ENCODE assay signal across 8 cellular contexts in genomic region chr3:185363662-185364203, GRCh38. TPM values are rescaled to one million over a fixed set of nuclear protein-coding genes. Genes with fewer than 3 reads are reported as not detected.
DNase-seq lines count a peak whose midpoint lies in the region; TF ChIP-seq lines count a peak whose summit lies in the region.

No MANE protein-coding gene starts in this region.

- H3K27me3 ChIP-seq in GM23248 (replicated peaks; ENCODE audit: insufficient read depth), result no peaks in the 10 kb centered on the region
- H3K27me3 ChIP-seq in OCI-LY1 (ENCODE audit: insufficient read depth, low read length), result 0 out of 2 replicates have a peak, but pooled peaks cover 6% of the 10 kb centered on the region
- H3K27me3 ChIP-seq in neural progenitor cell, result peaks cover 42% of the 10 kb centered on the region

- H3K9ac ChIP-seq in GM23248 (peak overlapping the region; percentile 86), OCI-LY1 (ENCODE audit: low read length) (no peak overlapping the region), neural progenitor cell (no peak overlapping the region)

- H3K79me2 ChIP-seq in GM23248 (ENCODE audit: insufficient read depth), result 0 out of 2 replicates have a peak, but pooled peaks cover 10% of the 10 kb centered on the region
- no peaks in the 10 kb centered on the region for H3K79me2 ChIP-seq in OCI-LY1 (ENCODE audit: insufficient read depth, low read length)
- no peaks in the 10 kb centered on the region for H3K79me2 ChIP-seq in neural progenitor cell (ENCODE audit: low read depth)

- peak overlapping the region; percentile 92 for H2AFZ ChIP-seq in GM23248
- H2AFZ ChIP-seq in OCI-LY1 (ENCODE audit: low read length), result no peak overlapping the region
- H2AFZ ChIP-seq in neural progenitor cell (replicated peaks), result peak overlapping the region; percentile 60

- in situ Hi-C loops in GM23248 (cut with MboI), result no loop called here

- H3K4me3 Mint-ChIP-seq in neural progenitor cell, result peak overlapping the region; percentile 91

- H3K27ac Mint-ChIP-seq in neural progenitor cell, result no peak overlapping the region

- TF ChIP-seq CTCF in AG10803 (conservative IDR thresholded peaks at IDR 0.05; ENCODE audit: low read length) (no peak), OCI-LY1 (IDR thresholded peaks at IDR 0.05; ENCODE audit: low read length) (no peak), neural progenitor cell (IDR thresholded peaks at IDR 0.05) (no peak)

- 2 to 3% methylated on average over 8 of the region's 8 CpGs for WGBS in GM23248 (ENCODE audit: low coverage in 1 of 2, low lambda C conversion rate in 2 of 2, missing lambda C conversion rate in 2 of 2), 2 experiments

- H3F3A ChIP-seq in GM23248 (ENCODE audit: insufficient read depth) (peaks cover 26% of the 10 kb centered on the region), OCI-LY1 (ENCODE audit: insufficient read depth, low read length) (no peaks in the 10 kb centered on the region), neural progenitor cell (ENCODE audit: low read depth) (peaks cover 11% of the 10 kb centered on the region)

- H3K4me1 Mint-ChIP-seq in neural progenitor cell, result peaks cover 16% of the 10 kb centered on the region

- H3K9me3 ChIP-seq in GM23248 (ENCODE audit: low read depth) (no peaks in the 10 kb centered on the region), OCI-LY1 (ENCODE audit: low read length) (no peaks in the 10 kb centered on the region), neural progenitor cell (ENCODE audit: low read depth) (no peaks in the 10 kb centered on the region)

- H3K4me2 ChIP-seq in GM23248 (ENCODE audit: unreplicated experiment), result peak overlapping the region; percentile 98
- H3K4me2 ChIP-seq in OCI-LY1 (ENCODE audit: low read length), result peak overlapping the region; percentile 55; the same call in 1 of the 2 replicates
- H3K4me2 ChIP-seq in neural progenitor cell, result peak overlapping the region; percentile 99

- H3K4me1 ChIP-seq in GM23248 (ENCODE audit: insufficient read depth) (peaks cover 24% of the 10 kb centered on the region), OCI-LY1 (ENCODE audit: insufficient read depth, low read length, severe bottlenecking) (peaks cover 7% of the 10 kb centered on the region), neural progenitor cell (peaks cover 10% of the 10 kb centered on the region)

- no peaks in the 10 kb centered on the region for H3K9me2 ChIP-seq in GM23248 (ENCODE audit: insufficient read depth)
- H3K9me2 ChIP-seq in OCI-LY1 (ENCODE audit: low read depth, low read length), result no peaks in the 10 kb centered on the region

- H3K4me3 ChIP-seq in AG10803 (ENCODE audit: low read length) (peak overlapping the region; percentile 65), GM23248 (peak overlapping the region; percentile 85), OCI-LY1 (ENCODE audit: low read depth, low read length, poor library complexity, severe bottlenecking) (no peak overlapping the region), neural progenitor cell (peak overlapping the region; percentile 59)

- H3K36me3 ChIP-seq in GM23248 (ENCODE audit: low read depth), result no peaks in the 10 kb centered on the region
- no peaks in the 10 kb centered on the region for H3K36me3 ChIP-seq in OCI-LY1 (ENCODE audit: insufficient read depth, low read length)
- no peaks in the 10 kb centered on the region for H3K36me3 ChIP-seq in neural progenitor cell

- peaks cover 8% of the 10 kb centered on the region for H3K27me3 Mint-ChIP-seq in neural progenitor cell (ENCODE audit: insufficient read depth, low read depth)

- DNase-seq in AG10803 (ENCODE audit: low read depth) (no peak), GM23248 (no peak), epithelial cell of prostate (ENCODE audit: low read depth, low spot score) (no peak), neural progenitor cell (ENCODE audit: low spot score) (no peak), DMS53 (lab: John Stamatoyannopoulos, UW) (no peak), GM19240 (ENCODE audit: insufficient read length, low spot score) (no peak), epidermal melanocyte (ENCODE audit: insufficient read length, low spot score) (no peak)

- H4K20me1 ChIP-seq in GM23248 (ENCODE audit: insufficient read depth), result no peaks in the 10 kb centered on the region
- H4K20me1 ChIP-seq in OCI-LY1 (ENCODE audit: insufficient read depth, low read length), result no peaks in the 10 kb centered on the region
- peaks cover 12% of the 10 kb centered on the region for H4K20me1 ChIP-seq in neural progenitor cell (ENCODE audit: low read depth)

- H3K9me3 Mint-ChIP-seq in neural progenitor cell, result no peaks in the 10 kb centered on the region

- H3K27ac ChIP-seq in GM23248 (peak overlapping the region; percentile 83), OCI-LY1 (ENCODE audit: low read depth, low read length, poor library complexity, severe bottlenecking) (no peak overlapping the region), epithelial cell of prostate (peak overlapping the region; percentile 31), neural progenitor cell (no peak overlapping the region)

- H3K36me3 Mint-ChIP-seq in neural progenitor cell, result no peaks in the 10 kb centered on the region

RNA-seq across cellular contexts. Expression of gene MAP3K13, which starts 0.8 kb away (rescaled TPM):
- 14.8 and 16.7 TPM in 2 replicates for total RNA-seq in GM23248 (2014; rRNA removed; shearing (Covaris generic))
- 45.2 and 52.5 TPM in 2 replicates for polyA plus RNA-seq in GM23248 (2016; fragmentation: Nextera tagmentation; extraction: Ambion mirVana)
- total RNA-seq in neural progenitor cell (ENCODE audit: low replicate concordance), result 23.3 and 34.6 TPM in 2 replicates

Comparison
In these comparisons a context has a peak if more than half of its experiments do, and no peak if none do; other contexts are left out.
1. H3K27ac ChIP-seq: peak in GM23248 (single experiment) and epithelial cell of prostate (single experiment); none in OCI-LY1 (single experiment) and neural progenitor cell (single experiment).
2. Peak in every context shown above with its lines, with median percentiles within 50 percentile points of each other: H3K4me2 ChIP-seq.